In genomic region chr12:114678718-114679117, GRCh38 we compare ENCODE assay signal across 15 cellular contexts. TPM values are rescaled to one million over a fixed set of nuclear protein-coding genes. Genes with fewer than 3 reads are reported as not detected.
A peak's percentile ranks its signal among the peaks of the same experiment; 100 is the strongest.
DNase-seq lines count a peak whose midpoint lies in the region; ATAC-seq and TF ChIP-seq lines count a peak whose summit lies in the region.
"Had no signal": no experiment of that assay in that cellular context is flagged by ENCODE, and none has a peak within 500 bp of the region (broad histone marks: within the 10 kb centered on the region; RNA-seq: fewer than 3 reads in every experiment).

No MANE protein-coding gene starts in this region.

- peaks cover 17% of the 10 kb centered on the region for H3K4me1 Mint-ChIP-seq in activated T-cell treated with anti-CD3 and anti-CD28 coated beads, Interleukin-2, amount 50 U/mL, for 72 hours (ENCODE audit: low read depth)

- H3K4me3 ChIP-seq in foreskin fibroblast (ENCODE audit: low read depth in 1 of 2, low read length in 2 of 2) = peak overlapping the region; percentile 62 to 92
- peak overlapping the region; percentile 89 for H3K4me3 ChIP-seq in skeletal muscle cell (ENCODE audit: low read depth, low read length)

- H3K27me3 Mint-ChIP-seq in activated T-cell treated with anti-CD3 and anti-CD28 coated beads, Interleukin-2, amount 50 U/mL, for 72 hours (ENCODE audit: low read depth) = peaks cover 67% of the 10 kb centered on the region

- peaks cover 3 to 9% of the 10 kb centered on the region in 2 donors for H3K36me3 Mint-ChIP-seq in activated T-cell treated with anti-CD3 and anti-CD28 coated beads, Interleukin-2, amount 50 U/mL, for 72 hours (ENCODE audit: insufficient read depth in 2 of 2)

- H3K4me3 Mint-ChIP-seq in activated T-cell treated with anti-CD3 and anti-CD28 coated beads, Interleukin-2, amount 50 U/mL, for 72 hours = no peak overlapping the region
- H3K4me3 Mint-ChIP-seq: activated naive CD8-positive, alpha-beta T cell treated with anti-CD3 and anti-CD28 coated beads, Interleukin-2, amount 10 ng/mL, durations not matched to agents 7 days and 5 days; activated T-cell treated with anti-CD3 and anti-CD28 coated beads, Interleukin-2, amount 50 U/mL, for 4 hours; CD4-positive, alpha-beta T cell had no signal

- no peak for TF ChIP-seq CTCF in foreskin fibroblast (IDR thresholded peaks at IDR 0.05; ENCODE audit: low read depth, low read length)

- no peak overlapping the region for H3K27ac Mint-ChIP-seq in activated T-cell treated with anti-CD3 and anti-CD28 coated beads, Interleukin-2, amount 50 U/mL, for 72 hours
- H3K27ac Mint-ChIP-seq: activated naive CD8-positive, alpha-beta T cell treated with anti-CD3 and anti-CD28 coated beads, Interleukin-2, amount 10 ng/mL, durations not matched to agents 7 days and 5 days; CD4-positive, alpha-beta T cell had no signal

- DNase-seq in EL (peak; percentile 19), foreskin fibroblast (peak in 1 of 2 donors; percentile 56), skeletal muscle cell (ENCODE audit: low read depth) (no peak), foreskin melanocyte (no peak), DMS114 treated with DMSO at 0.1 percent for 48 hours (lab: John Stamatoyannopoulos, UW; ENCODE audit: unreplicated experiment) (no peak)
- DNase-seq in activated T-cell treated with anti-CD3 and anti-CD28 coated beads, Interleukin-2, amount 50 U/mL, for 72 hours = no peak
- no peak for DNase-seq in stimulated activated CD4-positive, alpha-beta T cell treated with anti-CD3 and anti-CD28 coated beads, Interleukin-1b, Interleukin-23, amount 100 ng/mL, for 48 hours
- DNase-seq: activated naive CD8-positive, alpha-beta T cell treated with anti-CD3 and anti-CD28 coated beads, Interleukin-2, amount 10 ng/mL, durations not matched to agents 7 days and 5 days; activated T-cell treated with anti-CD3 and anti-CD28 coated beads, Interleukin-2, amount 50 U/mL, for 4 hours; CD4-positive, alpha-beta T cell; MV-4-11; NCI-H2171 treated with DMSO at 0.1 percent for 48 hours; NK-92 treated with Interleukin-12 subunit alpha and Interleukin-12 subunit beta, amount 100 ng/mL, for 24 hours; SIG-M5 had no signal

- ATAC-seq in SK-N-SH treated with all-trans-retinoic acid at 6 μM for 48 hours = no peak
- ATAC-seq in activated T-cell treated with anti-CD3 and anti-CD28 coated beads, Interleukin-2, amount 50 U/mL, for 72 hours (replicated peaks in 1 of 2) = no peak
- ATAC-seq: activated T-cell treated with anti-CD3 and anti-CD28 coated beads, Interleukin-2, amount 50 U/mL, for 4 hours had no signal

- peaks cover 0 to 2% of the 10 kb centered on the region in 2 donors for H3K9me3 Mint-ChIP-seq in activated T-cell treated with anti-CD3 and anti-CD28 coated beads, Interleukin-2, amount 50 U/mL, for 72 hours
- H3K9me3 Mint-ChIP-seq: activated T-cell treated with anti-CD3 and anti-CD28 coated beads, Interleukin-2, amount 50 U/mL, for 4 hours had no signal

TF ChIP-seq in SK-N-SH treated with all-trans-retinoic acid at 6 μM for 48 hours, 23 proteins besides CTCF, POLR2A, EP300 and RAD21:
- no peak for TF ChIP-seq ZNF8 (CRISPR knock-in tag; IDR thresholded peaks at IDR 0.05)
- peak; percentile 43; the same call in 1 of the 2 replicates for TF ChIP-seq TCF4 (CRISPR knock-in tag; IDR thresholded peaks at IDR 0.05; ENCODE audit: borderline replicate concordance)

RNA-seq across cellular contexts. Expression of gene TBX3, which starts 5.3 kb away (rescaled TPM):
- total RNA-seq in activated T-cell treated with anti-CD3 and anti-CD28 coated beads, Interleukin-2, amount 50 U/mL, for 72 hours = under 1 TPM in 1 of 2 donors, not detected in 1; 0.07 TPM
- total RNA-seq: activated naive CD8-positive, alpha-beta T cell treated with anti-CD3 and anti-CD28 coated beads, Interleukin-2, amount 10 ng/mL, durations not matched to agents 7 days and 5 days had no signal
